14 cellular contexts compared by ENCODE assay signal in the genomic region with DNA sequence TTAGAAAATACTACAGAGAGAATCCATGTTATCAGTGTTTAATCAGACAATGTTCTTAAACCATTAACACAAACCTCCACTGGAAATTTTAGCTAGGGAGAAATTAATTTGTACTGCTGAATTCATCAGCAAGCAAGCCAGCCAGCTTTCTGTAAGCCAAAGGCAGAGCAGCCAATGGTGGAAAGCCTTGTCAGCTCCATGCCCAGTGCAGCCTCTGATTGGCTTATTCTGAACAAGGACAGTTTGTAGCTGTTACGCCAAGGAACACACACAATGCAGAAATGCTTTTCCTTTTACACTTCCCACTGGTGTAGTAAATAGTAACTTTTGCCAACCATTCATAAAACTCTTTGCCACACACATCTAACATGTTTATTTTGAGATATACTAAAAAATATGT.
DNase-seq lines count a peak whose midpoint lies in the region; ATAC-seq and TF ChIP-seq lines count a peak whose summit lies in the region.
"Had no signal": no experiment of that assay in that cellular context is flagged by ENCODE, and none has a peak within 500 bp of the region (broad histone marks: within the 10 kb centered on the region; RNA-seq: fewer than 3 reads in every experiment).

No MANE protein-coding gene starts in this region.

- no peaks in the 10 kb centered on the region for H3K4me1 Mint-ChIP-seq in glutamatergic neuron (ENCODE audit: low read depth, unreplicated experiment)

- H3K36me3 Mint-ChIP-seq in glutamatergic neuron (ENCODE audit: unreplicated experiment), result no peaks in the 10 kb centered on the region
- H3K36me3 Mint-ChIP-seq: activated naive CD8-positive, alpha-beta T cell had no signal

- no peak for TF ChIP-seq POLR2A in adrenal gland (IDR thresholded peaks at IDR 0.05)

- no peaks in the 10 kb centered on the region for H3K9me3 Mint-ChIP-seq in glutamatergic neuron (ENCODE audit: unreplicated experiment)

- 40 to 48% (median 43%) methylated on average over 1 of the region's 1 CpG for WGBS in adrenal gland, 4 donors

- H3K27me3 ChIP-seq in BE2C (no peaks in the 10 kb centered on the region), adrenal gland (no peaks in the 10 kb centered on the region)

- H3K9me3 ChIP-seq in BE2C (no peaks in the 10 kb centered on the region), adrenal gland (replicated peaks in 1 of 3) (no peaks in the 10 kb centered on the region)

- H3K4me3 ChIP-seq in BE2C (ENCODE audit: low read depth, low read length) (no peak overlapping the region), adrenal gland (peak overlapping the region in 1 of 4 donors; percentile 47)
- H3K4me3 ChIP-seq: K562, SK-N-MC, smooth muscle cell had no signal

- H3K27ac ChIP-seq in adrenal gland, result no peak overlapping the region
- H3K27ac ChIP-seq: SK-N-MC had no signal

- no peaks in the 10 kb centered on the region for H3K36me3 ChIP-seq in BE2C
- H3K36me3 ChIP-seq in adrenal gland (replicated peaks in 1 of 2), result no peaks in the 10 kb centered on the region

- no peaks in the 10 kb centered on the region for H3K4me1 ChIP-seq in BE2C
- no peaks in the 10 kb centered on the region for H3K4me1 ChIP-seq in adrenal gland (replicated peaks in 1 of 2)

- no peak overlapping the region for H3K4me3 Mint-ChIP-seq in glutamatergic neuron (ENCODE audit: unreplicated experiment)
- H3K4me3 Mint-ChIP-seq: activated naive CD8-positive, alpha-beta T cell had no signal

- TF ChIP-seq CTCF in BE2C (IDR thresholded peaks at IDR 0.05; ENCODE audit: low read depth, low read length) (no peak), adrenal gland (IDR thresholded peaks at IDR 0.05) (no peak), glutamatergic neuron (IDR thresholded peaks at IDR 0.05; ENCODE audit: partially characterized antibody, unreplicated experiment) (no peak)

- intact Hi-C loops in adrenal gland (cut with DNase I), result no loop called here

- ATAC-seq in HG03039 (IDR thresholded peaks at IDR 0.05; ENCODE audit: unreplicated experiment), result no peak
- ATAC-seq: K562 had no signal

- no peak overlapping the region for H3K27ac Mint-ChIP-seq in glutamatergic neuron (ENCODE audit: unreplicated experiment)
- H3K27ac Mint-ChIP-seq: activated naive CD8-positive, alpha-beta T cell had no signal

- no peaks in the 10 kb centered on the region for H3K27me3 Mint-ChIP-seq in glutamatergic neuron (ENCODE audit: unreplicated experiment)
- H3K27me3 Mint-ChIP-seq: activated naive CD8-positive, alpha-beta T cell had no signal

- DNase-seq in BE2C (peak; percentile 11), adrenal gland (peak; percentile 40 to 83 (median 69)), glutamatergic neuron (peak; percentile 17), occipital lobe (lab: John Stamatoyannopoulos, UW) (peak; percentile 28), COLO829 (ENCODE audit: low spot score) (no peak), GDM1 (lab: John Stamatoyannopoulos, UW) (no peak), HuH-7 (ENCODE audit: low spot score) (no peak)
- DNase-seq: activated CD4-positive, alpha-beta T cell treated with anti-CD3 and anti-CD28 coated beads, Interleukin-2, amount 50 U/mL, for 4 hours; NCI-H2227 treated with DMSO at 0.1 percent for 48 hours had no signal

Comparison
In these comparisons a context has a peak if more than half of its experiments do, and no peak if none do; other contexts are left out.
1. DNase-seq: peak in BE2C (single experiment), adrenal gland (7 of 7), glutamatergic neuron (single experiment) and occipital lobe (single experiment); none in COLO829 (single experiment), GDM1 (single experiment) and HuH-7 (single experiment).